Comparison of ENCODE assay signal across 13 cellular contexts in genomic region chr7:141698247-141699015, GRCh38. TPM values are rescaled to one million over a fixed set of nuclear protein-coding genes. Genes with fewer than 3 reads are reported as not detected.
A peak's percentile ranks its signal among the peaks of the same experiment; 100 is the strongest.
DNase-seq lines count a peak whose midpoint lies in the region; ATAC-seq, FAIRE-seq and TF ChIP-seq lines count a peak whose summit lies in the region.
"Had no signal": no experiment of that assay in that cellular context is flagged by ENCODE, and none has a peak within 500 bp of the region (broad histone marks: within the 10 kb centered on the region; RNA-seq: fewer than 3 reads in every experiment).

No MANE protein-coding gene starts in this region.

- no peak overlapping the region for H3K9ac ChIP-seq in OCI-LY3 (ENCODE audit: low read length)
- no peak overlapping the region for H3K9ac ChIP-seq in H1 (replicated peaks in 1 of 4; ENCODE audit: extremely low read depth in 1 of 4, low read depth in 3 of 4, low read length in 3 of 4)
- no peak overlapping the region for H3K9ac ChIP-seq in trophoblast cell (ENCODE audit: low read length)

- POLR2A ChIA-PET in A549 (lab: Yijun Ruan, JAX) (interaction anchor here (1.0 kb wide), 1 partner anchor 39 kb away, joined by 3 read pairs; the partner anchor contains the start of gene SSBP1), H1 (lab: Charles Lee; ENCODE audit: partially characterized antibody) (interaction anchor here (0.6 to 1.4 kb wide), 4 partner anchors 11 to 24 kb away, joined by 3 to 5 read pairs (median 4); no protein-coding TSS in a partner anchor)

- H3K4me1 ChIP-seq in A549 (peaks cover 71% of the 10 kb centered on the region), OCI-LY3 (ENCODE audit: low read length) (peaks cover 24% of the 10 kb centered on the region), H1 (replicated peaks in 1 of 4; ENCODE audit: control insufficient read depth in 3 of 4, insufficient read depth in 4 of 4, low read length in 3 of 4) (peaks cover 0 to 16% (median 11%) of the 10 kb centered on the region in 4 experiments; a peak in 6 of 7 replicates), trophoblast cell (ENCODE audit: control insufficient read depth in 1 of 2, insufficient read depth in 2 of 2, low read length in 2 of 2) (peaks cover 0 to 6% of the 10 kb centered on the region in 2 experiments)

- no peaks in the 10 kb centered on the region for H3K36me3 ChIP-seq in OCI-LY3 (replicated peaks; ENCODE audit: low read depth, low read length)
- no peaks in the 10 kb centered on the region; a peak in 1 of 8 replicates for H3K36me3 ChIP-seq in H1 (ENCODE audit: control insufficient read depth in 2 of 4, insufficient read depth in 4 of 4, low read length in 3 of 4)
- H3K36me3 ChIP-seq in trophoblast cell (ENCODE audit: control insufficient read depth in 1 of 2, insufficient read depth in 2 of 2, low read length in 2 of 2) = no peaks in the 10 kb centered on the region
- H3K36me3 ChIP-seq: esophagus muscularis mucosa had no signal

- no peak for TF ChIP-seq POLR2A in A549 (IDR thresholded peaks at IDR 0.05; ENCODE audit: low read length)
- TF ChIP-seq POLR2A in H1 (IDR thresholded peaks at IDR 0.05; ENCODE audit: control extremely low read depth in 1 of 2, low read depth in 2 of 2, low read length in 2 of 2) = no peak

- H3K4ac ChIP-seq in H1 (replicated peaks; ENCODE audit: insufficient read length, low read depth, low read length) (no peak overlapping the region), trophoblast cell (ENCODE audit: low read depth, low read length) (no peak overlapping the region)

- H2BK12ac ChIP-seq in H1 (ENCODE audit: low read depth, low read length) (0 out of 2 replicates have a peak overlapping the region, but pooled peaks have one; percentile 41), trophoblast cell (ENCODE audit: low read length) (no peak overlapping the region)

- H4K12ac ChIP-seq in trophoblast cell (ENCODE audit: low read depth, low read length) = no peak overlapping the region

- ATAC-seq in A549 (no peak), GM21515 (IDR thresholded peaks at IDR 0.05; ENCODE audit: unreplicated experiment) (no peak)

- H4K91ac ChIP-seq in H1 (replicated peaks; ENCODE audit: insufficient read length, low read length) (no peak overlapping the region), trophoblast cell (ENCODE audit: low read depth, low read length) (no peak overlapping the region)

- no peak overlapping the region for H3K18ac ChIP-seq in H1 (ENCODE audit: extremely low read depth, low read length)
- no peak overlapping the region for H3K18ac ChIP-seq in trophoblast cell (ENCODE audit: low read length)

- no peak for DNase-seq in A549 (ENCODE audit: low read depth in 1 of 2, low spot score in 1 of 2)
- peak; percentile 28 for DNase-seq in GF-D8 (lab: John Stamatoyannopoulos, UW)
- no peak for DNase-seq in H1 (ENCODE audit: low read depth in 1 of 2, low spot score in 2 of 2)
- DNase-seq in NCI-H1436 treated with DMSO at 0.1 percent for 48 hours (lab: John Stamatoyannopoulos, UW) = no peak
- no peak for DNase-seq in activated T-helper 1 cell treated with anti-CD3 and anti-CD28 coated beads, Interleukin-12 subunit alpha, Interleukin-12 subunit beta, Interleukin-2, Interleukin-4 antibody, amounts not matched to agents 30 ng/mL and 10 ng/mL and 1 ng/mL, durations not matched to agents 14 hours and 24 hours and 36 hours (ENCODE audit: low spot score)
- DNase-seq in trophoblast cell = no peak
- DNase-seq: activated CD4-positive, alpha-beta T cell treated with anti-CD3 and anti-CD28 coated beads, Interleukin-2, amount 50 U/mL, for 1 hour; central memory CD4-positive, alpha-beta T cell; MM.1S had no signal

- no peak overlapping the region for H2BK15ac ChIP-seq in H1 (ENCODE audit: low read length)

- TF ChIP-seq EP300 in A549 (IDR thresholded peaks at IDR 0.05) = no peak
- no peak for TF ChIP-seq EP300 in H1 (IDR thresholded peaks at IDR 0.05; ENCODE audit: borderline replicate concordance in 1 of 2, low read depth in 2 of 2, low read length in 2 of 2)

- no peak overlapping the region for H3K4me3 ChIP-seq in A549
- H3K4me3 ChIP-seq in OCI-LY3 (ENCODE audit: low read length) = peak overlapping the region; percentile 15; the same call in 1 of the 2 replicates
- no peak overlapping the region for H3K4me3 ChIP-seq in H1 (ENCODE audit: extremely low read depth in 1 of 4, insufficient read depth in 2 of 4, low read depth in 3 of 4, low read length in 4 of 4)
- no peak overlapping the region for H3K4me3 ChIP-seq in trophoblast cell (ENCODE audit: low read depth, low read length)
- H3K4me3 ChIP-seq: esophagus muscularis mucosa had no signal

- H4K5ac ChIP-seq in H1 (ENCODE audit: insufficient read length, low read depth, low read length) = no peak overlapping the region

- no peak overlapping the region for H3K23ac ChIP-seq in H1 (ENCODE audit: insufficient read length)
- no peak overlapping the region for H3K23ac ChIP-seq in trophoblast cell (ENCODE audit: low read length)

- H3K79me1 ChIP-seq in H1 (ENCODE audit: low read depth, low read length) (peaks cover 2% of the 10 kb centered on the region; the same call in 1 of the 2 replicates), trophoblast cell (ENCODE audit: low read length) (peaks cover 2% of the 10 kb centered on the region)

- H2AK5ac ChIP-seq in H1 (ENCODE audit: low read depth, low read length) = no peak overlapping the region
- H2AK5ac ChIP-seq in trophoblast cell (ENCODE audit: low read length) = no peak overlapping the region

- no peak for TF ChIP-seq CTCF in A549 (IDR thresholded peaks at IDR 0.05)
- TF ChIP-seq CTCF in OCI-LY3 (IDR thresholded peaks at IDR 0.05; ENCODE audit: low read depth, low read length) = no peak
- no peak for TF ChIP-seq CTCF in H1 (IDR thresholded peaks at IDR 0.05; ENCODE audit: control extremely low read depth in 1 of 3, insufficient read depth in 1 of 3, low read depth in 1 of 3, low read length in 3 of 3)

- H3K23me2 ChIP-seq in H1 (ENCODE audit: low read depth, low read length) = peaks cover 3% of the 10 kb centered on the region; the same call in 1 of the 2 replicates

- H3K4me3 Mint-ChIP-seq in activated T-helper 1 cell treated with anti-CD3 and anti-CD28 coated beads, Interleukin-12 subunit alpha, Interleukin-12 subunit beta, Interleukin-2, Interleukin-4 antibody, amounts not matched to agents 30 ng/mL and 10 ng/mL and 1 ng/mL, durations not matched to agents 14 hours and 24 hours and 36 hours = no peak overlapping the region

- H3K79me2 ChIP-seq in OCI-LY3 (ENCODE audit: low read length) (peaks cover 40% of the 10 kb centered on the region), H1 (ENCODE audit: control insufficient read depth in 1 of 2, insufficient read depth in 2 of 2, low read length in 2 of 2) (peaks cover 0 to 66% of the 10 kb centered on the region in 2 experiments; a peak in 2 of 4 replicates), trophoblast cell (ENCODE audit: control insufficient read depth, insufficient read depth, low read length, poor library complexity) (no peaks in the 10 kb centered on the region)

- H3K27me3 ChIP-seq in OCI-LY3 (ENCODE audit: low read depth, low read length) (peaks cover 7% of the 10 kb centered on the region), H1 (replicated peaks in 1 of 4; ENCODE audit: control insufficient read depth in 3 of 4, extremely low read depth in 1 of 4, insufficient read depth in 3 of 4, low read length in 3 of 4) (peaks cover 0 to 6% (median 4%) of the 10 kb centered on the region in 4 experiments; a peak in 3 of 7 replicates), trophoblast cell (ENCODE audit: insufficient read depth, low read length) (no peaks in the 10 kb centered on the region)
- H3K27me3 ChIP-seq: esophagus muscularis mucosa had no signal

- H3K9me3 ChIP-seq in A549 (no peaks in the 10 kb centered on the region), OCI-LY3 (ENCODE audit: insufficient read depth, low read length) (no peaks in the 10 kb centered on the region), H1 (ENCODE audit: insufficient read depth in 2 of 2, low read depth in 1 of 2, low read length in 1 of 2) (no peaks in the 10 kb centered on the region), trophoblast cell (ENCODE audit: insufficient read depth, low read depth, low read length) (no peaks in the 10 kb centered on the region)
- H3K9me3 ChIP-seq: esophagus muscularis mucosa had no signal

- no CpG with 5 or more reads among the region's 1 CpG for WGBS in A549 (ENCODE audit: missing lambda C conversion rate)
- WGBS in H1 (ENCODE audit: extremely low coverage in 1 of 2, insufficient coverage in 1 of 2, insufficient read length in 1 of 2, insufficient replicate concordance in 2 of 2, low coverage in 1 of 2, low lambda C conversion rate in 2 of 2, missing lambda C conversion rate in 1 of 2), 2 experiments = 100% methylated on average over 1 of the region's 1 CpG; no CpG with 5 or more reads in 1 of the 2 experiments
- no CpG with 5 or more reads among the region's 1 CpG for WGBS in trophoblast cell (ENCODE audit: extremely low coverage, insufficient coverage, insufficient read length)

- no peak overlapping the region for H2BK20ac ChIP-seq in H1 (ENCODE audit: low read length)

- H3K9me3 Mint-ChIP-seq in activated T-helper 1 cell treated with anti-CD3 and anti-CD28 coated beads, Interleukin-12 subunit alpha, Interleukin-12 subunit beta, Interleukin-2, Interleukin-4 antibody, amounts not matched to agents 30 ng/mL and 10 ng/mL and 1 ng/mL, durations not matched to agents 14 hours and 24 hours and 36 hours = no peaks in the 10 kb centered on the region

- H4K8ac ChIP-seq in H1 (ENCODE audit: extremely low read depth, insufficient read depth, low read length) (no peak overlapping the region), trophoblast cell (ENCODE audit: low read depth, low read length) (no peak overlapping the region)

- no peak overlapping the region for H3K56ac ChIP-seq in H1 (replicated peaks; ENCODE audit: insufficient read length, low read depth, low read length)

- H4K20me1 ChIP-seq in OCI-LY3 (ENCODE audit: insufficient read depth, low read length) (peaks cover 45% of the 10 kb centered on the region), H1 (replicated peaks in 1 of 2; ENCODE audit: control insufficient read depth in 1 of 2, insufficient read depth in 2 of 2, low read length in 2 of 2) (peaks cover 0 to 4% of the 10 kb centered on the region in 2 experiments)

- no peak overlapping the region for H2BK5ac ChIP-seq in H1 (ENCODE audit: low read depth, low read length)
- H2BK5ac ChIP-seq in trophoblast cell (ENCODE audit: low read depth, low read length, poor library complexity) = no peak overlapping the region

- TF ChIP-seq RAD21 in A549 (conservative IDR thresholded peaks at IDR 0.05 in 1 of 2, IDR thresholded peaks at IDR 0.05 in 1 of 2) = no peak
- TF ChIP-seq RAD21 in H1 (IDR thresholded peaks at IDR 0.05 in 1 of 2, conservative IDR thresholded peaks at IDR 0.05 in 1 of 2; ENCODE audit: low read depth in 2 of 2, low read length in 2 of 2) = no peak

- FAIRE-seq in A549 (lab: Jason Lieb, UNC) = no peak
- no peak for FAIRE-seq in H1 (lab: Jason Lieb, UNC)

- no peak overlapping the region for H3K27ac Mint-ChIP-seq in activated T-helper 1 cell treated with anti-CD3 and anti-CD28 coated beads, Interleukin-12 subunit alpha, Interleukin-12 subunit beta, Interleukin-2, Interleukin-4 antibody, amounts not matched to agents 30 ng/mL and 10 ng/mL and 1 ng/mL, durations not matched to agents 14 hours and 24 hours and 36 hours
- H3K27ac Mint-ChIP-seq: progenitor cell of endocrine pancreas had no signal

- peaks cover 34% of the 10 kb centered on the region for H3K36me3 Mint-ChIP-seq in activated T-helper 1 cell treated with anti-CD3 and anti-CD28 coated beads, Interleukin-12 subunit alpha, Interleukin-12 subunit beta, Interleukin-2, Interleukin-4 antibody, amounts not matched to agents 30 ng/mL and 10 ng/mL and 1 ng/mL, durations not matched to agents 14 hours and 24 hours and 36 hours (ENCODE audit: low read depth)

- intact Hi-C loops in activated T-helper 1 cell treated with anti-CD3 and anti-CD28 coated beads, Interleukin-12 subunit alpha, Interleukin-12 subunit beta, Interleukin-2, Interleukin-4 antibody, amounts not matched to agents 30 ng/mL and 10 ng/mL and 1 ng/mL, durations not matched to agents 14 hours and 24 hours and 36 hours (cut with micrococcal nuclease) = no loop called here

- H3K27me3 Mint-ChIP-seq in activated T-helper 1 cell treated with anti-CD3 and anti-CD28 coated beads, Interleukin-12 subunit alpha, Interleukin-12 subunit beta, Interleukin-2, Interleukin-4 antibody, amounts not matched to agents 30 ng/mL and 10 ng/mL and 1 ng/mL, durations not matched to agents 14 hours and 24 hours and 36 hours (ENCODE audit: insufficient read depth) = peaks cover 3% of the 10 kb centered on the region
- H3K27me3 Mint-ChIP-seq: progenitor cell of endocrine pancreas had no signal

- H3K4me1 Mint-ChIP-seq in activated T-helper 1 cell treated with anti-CD3 and anti-CD28 coated beads, Interleukin-12 subunit alpha, Interleukin-12 subunit beta, Interleukin-2, Interleukin-4 antibody, amounts not matched to agents 30 ng/mL and 10 ng/mL and 1 ng/mL, durations not matched to agents 14 hours and 24 hours and 36 hours (ENCODE audit: low read depth) = peaks cover 53% of the 10 kb centered on the region

- H3K14ac ChIP-seq in H1 (ENCODE audit: insufficient read length) = no peak overlapping the region
- no peak overlapping the region for H3K14ac ChIP-seq in trophoblast cell (ENCODE audit: low read length)

- CTCF ChIA-PET in A549 (lab: Yijun Ruan, JAX) = interaction anchor here (0.6 to 1.2 kb wide), 2 partner anchors 10 to 21 kb away, joined by 3 to 4 read pairs; partner anchors contain the start of gene WEE2
- CTCF ChIA-PET in H1 (lab: Charles Lee; ENCODE audit: partially characterized antibody) = interaction anchor here (0.8 to 1.2 kb wide), 2 partner anchors 9 to 35 kb away, joined by 3 read pairs; partner anchors contain the start of gene WEE2

- H3K27ac ChIP-seq in A549 (no peak overlapping the region; a peak in 1 of 6 replicates), OCI-LY3 (ENCODE audit: low read length) (no peak overlapping the region), H1 (ENCODE audit: low read depth, low read length) (no peak overlapping the region), trophoblast cell (ENCODE audit: low read depth, low read length) (no peak overlapping the region)
- H3K27ac ChIP-seq: esophagus muscularis mucosa had no signal

- H2AFZ ChIP-seq in OCI-LY3 (ENCODE audit: low read depth, low read length) (no peak overlapping the region), H1 (ENCODE audit: low read length) (no peak overlapping the region), trophoblast cell (ENCODE audit: insufficient read depth, low read length, poor library complexity) (no peak overlapping the region)

- no peak overlapping the region for H2BK120ac ChIP-seq in H1 (replicated peaks; ENCODE audit: low read depth, low read length)
- no peak overlapping the region for H2BK120ac ChIP-seq in trophoblast cell (ENCODE audit: insufficient read depth, low read length, poor library complexity)

- H3K4me2 ChIP-seq in A549 = peak overlapping the region; percentile 62; the same call in 2 of the 3 replicates
- peak overlapping the region; percentile 43 for H3K4me2 ChIP-seq in OCI-LY3 (ENCODE audit: low read length)
- H3K4me2 ChIP-seq in H1 (ENCODE audit: insufficient read depth in 1 of 2, low read depth in 2 of 2, low read length in 2 of 2) = no peak overlapping the region; a peak in 1 of 4 replicates
- no peak overlapping the region for H3K4me2 ChIP-seq in trophoblast cell (ENCODE audit: low read length)

RNA-seq across cellular contexts. Expression of gene DENND11, which starts 3.5 kb away (rescaled TPM):
- 11.5 and 16.5 TPM in 2 replicates for polyA plus RNA-seq in A549 (2011; rRNA removed)
- 2.9 and 3.3 TPM in 2 replicates for polyA plus RNA-seq in A549 (2012; cell fraction: cytosol; rRNA removed)
- polyA plus RNA-seq in A549 (2012; cell fraction: nucleus; rRNA removed) = 5.8 and 9.6 TPM in 2 replicates
- polyA plus RNA-seq in A549 (2017; fragmentation: RNase III; extraction: RNeasy Plus Mini Kit Qiagen cat#74134 plus additional on column Dnase treatment) = 7.1 to 7.6 TPM (median 7.5 TPM) in 3 replicates
- 14.3 and 20.5 TPM in 2 replicates for polyA minus RNA-seq in A549 (2011; rRNA and poly(A)+ RNA removed)
- total RNA-seq in H1 (2021; fragmentation: NEBNext Ultra II Directional; extraction: Animal tissue kit (Norgen Biotek cat#: 25700)) = 26.8 and 27.1 TPM in 2 replicates
- polyA plus RNA-seq in H1 (2011; rRNA removed) = 8.0 and 9.3 TPM in 2 replicates
- polyA plus RNA-seq in H1 (2011; cell fraction: cytosol; rRNA removed) = 10.4 TPM
- 18.7 TPM for polyA plus RNA-seq in H1 (2011; cell fraction: nucleus; rRNA removed)
- polyA plus RNA-seq in H1 (2012, experiment 1 of 2) = 10.8 to 17.5 TPM (median 15.2 TPM) in 4 replicates
- 1.5 TPM for polyA plus RNA-seq in H1 (2012, experiment 2 of 2)
- 10.6 TPM for polyA plus RNA-seq in H1 (2013, experiment 1 of 2)
- polyA plus RNA-seq in H1 (2013, experiment 2 of 2) = 10.2 TPM
- 29.4 and 39.9 TPM in 2 replicates for polyA minus RNA-seq in H1 (2011; rRNA and poly(A)+ RNA removed)
- 13.5 TPM for polyA minus RNA-seq in H1 (2011; cell fraction: cytosol; rRNA and poly(A)+ RNA removed)
- 17.7 TPM for polyA minus RNA-seq in H1 (2011; cell fraction: nucleus; rRNA and poly(A)+ RNA removed)
- 31.3 and 33.5 TPM in 2 replicates for total RNA-seq in activated T-helper 1 cell treated with anti-CD3 and anti-CD28 coated beads, Interleukin-12 subunit alpha, Interleukin-12 subunit beta, Interleukin-2, Interleukin-4 antibody, amounts not matched to agents 30 ng/mL and 10 ng/mL and 1 ng/mL, durations not matched to agents 14 hours and 24 hours and 36 hours
- 10.9 and 11.5 TPM in 2 replicates for polyA plus RNA-seq in trophoblast cell (2013)

RNA-seq across cellular contexts. Expression of gene WEE2, which starts 9.7 kb away (rescaled TPM):
- not detected in 2 replicates for polyA plus RNA-seq in A549 (2011; rRNA removed)
- polyA plus RNA-seq in A549 (2012; cell fraction: cytosol; rRNA removed) = not detected in 2 replicates
- polyA plus RNA-seq in A549 (2012; cell fraction: nucleus; rRNA removed) = not detected in 2 replicates
- polyA plus RNA-seq in A549 (2017; fragmentation: RNase III; extraction: RNeasy Plus Mini Kit Qiagen cat#74134 plus additional on column Dnase treatment) = not detected in 3 replicates
- polyA minus RNA-seq in A549 (2011; rRNA and poly(A)+ RNA removed) = 0.41 TPM in 1 of 2 replicates, not detected in the other
- total RNA-seq in H1 (2021; fragmentation: NEBNext Ultra II Directional; extraction: Animal tissue kit (Norgen Biotek cat#: 25700)) = not detected in 2 replicates
- polyA plus RNA-seq in H1 (2011; rRNA removed) = 0.02 TPM in 1 of 2 replicates, not detected in the other
- not detected for polyA plus RNA-seq in H1 (2011; cell fraction: cytosol; rRNA removed)
- not detected for polyA plus RNA-seq in H1 (2011; cell fraction: nucleus; rRNA removed)
- polyA plus RNA-seq in H1 (2012, experiment 1 of 2) = not detected in 4 replicates
- polyA plus RNA-seq in H1 (2012, experiment 2 of 2) = not detected
- 0.02 TPM for polyA plus RNA-seq in H1 (2013, experiment 1 of 2)
- 0.06 TPM for polyA plus RNA-seq in H1 (2013, experiment 2 of 2)
- polyA minus RNA-seq in H1 (2011; rRNA and poly(A)+ RNA removed) = 0.07 TPM in 1 of 2 replicates, not detected in the other
- polyA minus RNA-seq in H1 (2011; cell fraction: cytosol; rRNA and poly(A)+ RNA removed) = not detected
- polyA minus RNA-seq in H1 (2011; cell fraction: nucleus; rRNA and poly(A)+ RNA removed) = not detected
- 0.10 and 0.12 TPM in 2 replicates for total RNA-seq in activated T-helper 1 cell treated with anti-CD3 and anti-CD28 coated beads, Interleukin-12 subunit alpha, Interleukin-12 subunit beta, Interleukin-2, Interleukin-4 antibody, amounts not matched to agents 30 ng/mL and 10 ng/mL and 1 ng/mL, durations not matched to agents 14 hours and 24 hours and 36 hours
- polyA plus RNA-seq in trophoblast cell (2013) = 0.03 TPM in 1 of 2 replicates, not detected in the other
- total RNA-seq: esophagus muscularis mucosa had no signal

RNA-seq across cellular contexts. Expression of gene SSBP1, which starts 39.7 kb away (rescaled TPM):
- 237 and 368 TPM in 2 replicates for polyA plus RNA-seq in A549 (2011; rRNA removed)
- polyA plus RNA-seq in A549 (2012; cell fraction: cytosol; rRNA removed) = 118 and 164 TPM in 2 replicates
- polyA plus RNA-seq in A549 (2012; cell fraction: nucleus; rRNA removed) = 42.8 and 64.9 TPM in 2 replicates
- 430 to 464 TPM (median 453 TPM) in 3 replicates for polyA plus RNA-seq in A549 (2017; fragmentation: RNase III; extraction: RNeasy Plus Mini Kit Qiagen cat#74134 plus additional on column Dnase treatment)
- 45.7 and 51.1 TPM in 2 replicates for polyA minus RNA-seq in A549 (2011; rRNA and poly(A)+ RNA removed)
- total RNA-seq in H1 (2021; fragmentation: NEBNext Ultra II Directional; extraction: Animal tissue kit (Norgen Biotek cat#: 25700)) = 254 and 259 TPM in 2 replicates
- 65.7 and 136 TPM in 2 replicates for polyA plus RNA-seq in H1 (2011; rRNA removed)
- 195 TPM for polyA plus RNA-seq in H1 (2011; cell fraction: cytosol; rRNA removed)
- polyA plus RNA-seq in H1 (2011; cell fraction: nucleus; rRNA removed) = 52.5 TPM
- polyA plus RNA-seq in H1 (2012, experiment 1 of 2) = 284 to 514 TPM (median 335 TPM) in 4 replicates
- 197 TPM for polyA plus RNA-seq in H1 (2012, experiment 2 of 2)
- polyA plus RNA-seq in H1 (2013, experiment 1 of 2) = 451 TPM
- 487 TPM for polyA plus RNA-seq in H1 (2013, experiment 2 of 2)
- polyA minus RNA-seq in H1 (2011; rRNA and poly(A)+ RNA removed) = 53.0 and 60.3 TPM in 2 replicates
- polyA minus RNA-seq in H1 (2011; cell fraction: cytosol; rRNA and poly(A)+ RNA removed) = 61.2 TPM
- polyA minus RNA-seq in H1 (2011; cell fraction: nucleus; rRNA and poly(A)+ RNA removed) = 115 TPM
- total RNA-seq in activated T-helper 1 cell treated with anti-CD3 and anti-CD28 coated beads, Interleukin-12 subunit alpha, Interleukin-12 subunit beta, Interleukin-2, Interleukin-4 antibody, amounts not matched to agents 30 ng/mL and 10 ng/mL and 1 ng/mL, durations not matched to agents 14 hours and 24 hours and 36 hours = 240 and 245 TPM in 2 replicates
- polyA plus RNA-seq in trophoblast cell (2013) = 256 and 262 TPM in 2 replicates

Comparison
In these comparisons a context has a peak if more than half of its experiments do, and no peak if none do; other contexts are left out.
1. H3K4me2 ChIP-seq: peak in A549 (single experiment) and OCI-LY3 (single experiment); none in H1 (0 of 2) and trophoblast cell (single experiment).